Comparison of ENCODE assay signal across 19 cellular contexts in the genomic region with DNA sequence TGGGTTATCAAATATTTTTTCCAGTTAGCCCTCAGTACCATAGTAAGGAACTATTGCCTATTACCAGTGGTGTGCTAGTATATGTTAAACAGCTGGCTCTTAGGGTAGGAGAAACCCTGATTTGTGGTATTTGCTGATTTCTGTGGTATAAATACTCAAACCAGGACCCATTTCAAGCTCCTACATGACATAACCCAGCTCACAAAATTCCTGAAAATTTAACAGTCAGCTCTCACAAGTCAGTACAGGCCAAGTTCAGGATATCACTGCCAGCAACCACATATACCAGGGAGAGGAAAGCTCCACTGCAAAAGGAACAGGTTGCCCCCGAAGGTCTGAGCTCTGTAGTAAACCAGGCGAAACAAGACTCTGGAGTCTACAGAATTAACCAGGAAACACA.
A peak's percentile ranks its signal among the peaks of the same experiment; 100 is the strongest.
DNase-seq lines count a peak whose midpoint lies in the region; ATAC-seq, FAIRE-seq and TF ChIP-seq lines count a peak whose summit lies in the region.
"Had no signal": no experiment of that assay in that cellular context is flagged by ENCODE, and none has a peak within 500 bp of the region (broad histone marks: within the 10 kb centered on the region; RNA-seq: fewer than 3 reads in every experiment).

No MANE protein-coding gene starts in this region.

- H3K27me3 Mint-ChIP-seq in MCF 10A (ENCODE audit: insufficient read depth, unreplicated experiment) = no peaks in the 10 kb centered on the region
- H3K27me3 Mint-ChIP-seq: CD4-positive, alpha-beta T cell; type B pancreatic cell had no signal

- intact Hi-C loops in MCF 10A (cut with micrococcal nuclease) (no loop called here), mucosa of descending colon (cut with DNase I, micrococcal nuclease) (no loop called here)

- H2BK5ac ChIP-seq in mesendoderm (ENCODE audit: low read length) = no peak overlapping the region

- no peak for TF ChIP-seq RAD21 in A549 (conservative IDR thresholded peaks at IDR 0.05 in 1 of 2, IDR thresholded peaks at IDR 0.05 in 1 of 2)

- no peak overlapping the region for H4K8ac ChIP-seq in mesendoderm (ENCODE audit: low read depth, low read length)

- H3K4me3 ChIP-seq in A549 (no peak overlapping the region), mesendoderm (ENCODE audit: low read length) (no peak overlapping the region), mucosa of descending colon (no peak overlapping the region)

- H3K9me3 ChIP-seq in A549 = peaks cover 32% of the 10 kb centered on the region
- H3K9me3 ChIP-seq in mucosa of descending colon = no peaks in the 10 kb centered on the region

- H3K27me3 ChIP-seq in mesendoderm (ENCODE audit: insufficient read depth, low read length, poor library complexity) = no peaks in the 10 kb centered on the region

- peak overlapping the region; percentile 28 for H3K27ac Mint-ChIP-seq in MCF 10A (ENCODE audit: low read depth, unreplicated experiment)
- H3K27ac Mint-ChIP-seq: CD4-positive, alpha-beta T cell had no signal

- 78% methylated on average over 2 of the region's 2 CpGs for WGBS in A549 (ENCODE audit: missing lambda C conversion rate)
- no CpG with 5 or more reads among the region's 2 CpGs for WGBS in mesendoderm (ENCODE audit: extremely low coverage, insufficient coverage, low lambda C conversion rate)

- H3K27ac ChIP-seq in A549 = peak overlapping the region; percentile 85 to 91
- H3K27ac ChIP-seq in mesendoderm (ENCODE audit: low read depth, low read length) = peak overlapping the region; percentile 16

- DNase-seq in A549 (ENCODE audit: low read depth in 1 of 2, low spot score in 1 of 2) = no peak
- peak; percentile 56 for DNase-seq in NCI-H146 treated with DMSO at 0.1 percent for 48 hours (lab: John Stamatoyannopoulos, UW; ENCODE audit: unreplicated experiment)
- no peak for DNase-seq in MCF 10A (ENCODE audit: unreplicated experiment)
- no peak for DNase-seq in mesendoderm
- DNase-seq in mucosa of descending colon = no peak
- DNase-seq in GM19240 (ENCODE audit: insufficient read length, low spot score) = no peak
- no peak for DNase-seq in NCI-H2171 treated with DMSO at 0.1 percent for 48 hours (lab: John Stamatoyannopoulos, UW)
- DNase-seq in activated CD4-positive, alpha-beta T cell treated with anti-CD3 and anti-CD28 coated beads for 1 hour = no peak
- DNase-seq: activated CD4-positive, alpha-beta T cell treated with anti-CD3 and anti-CD28 coated beads for 48 hours; activated CD8-positive, alpha-beta memory T cell treated with anti-CD3 and anti-CD28 coated beads, Interleukin-2, amount 50 U/mL, for 48 hours; activated gamma-delta T cell; CD4-positive, alpha-beta T cell; retina; stimulated activated naive CD4-positive, alpha-beta T cell treated with Interleukin-2 at 50 U/mL for 16 hours had no signal

- no peak for TF ChIP-seq POLR2A in A549 (IDR thresholded peaks at IDR 0.05; ENCODE audit: low read length)

- H3K4me1 ChIP-seq in A549 (peaks cover 22% of the 10 kb centered on the region), mesendoderm (ENCODE audit: control insufficient read depth, low read depth, low read length) (no peaks in the 10 kb centered on the region), mucosa of descending colon (ENCODE audit: low read depth) (no peaks in the 10 kb centered on the region)

- no peak overlapping the region for H3K23ac ChIP-seq in mesendoderm (ENCODE audit: low read length)

- H3K36me3 Mint-ChIP-seq in MCF 10A (ENCODE audit: insufficient read depth, unreplicated experiment) = no peaks in the 10 kb centered on the region
- H3K36me3 Mint-ChIP-seq: type B pancreatic cell had no signal

- H2AK5ac ChIP-seq in mesendoderm (ENCODE audit: low read length) = no peak overlapping the region

- POLR2A ChIA-PET in A549 (lab: Yijun Ruan, JAX) (no interaction called here), MCF 10A (lab: Yijun Ruan, JAX) (interaction anchor here (0.6 kb wide), 1 partner anchor 54 kb away, joined by 3 read pairs; no protein-coding TSS in a partner anchor)

- peak overlapping the region; percentile 27 for H3K56ac ChIP-seq in mesendoderm (ENCODE audit: low read length)

- FAIRE-seq in A549 (lab: Jason Lieb, UNC) = no peak
- FAIRE-seq: endometrium, frontal cortex, GM18507 had no signal

- H3K4me3 Mint-ChIP-seq in MCF 10A (ENCODE audit: unreplicated experiment) = no peak overlapping the region
- H3K4me3 Mint-ChIP-seq: CD4-positive, alpha-beta T cell; type B pancreatic cell had no signal

- H3K9me3 Mint-ChIP-seq in MCF 10A (ENCODE audit: unreplicated experiment) = no peaks in the 10 kb centered on the region

- H3K79me1 ChIP-seq in mesendoderm (ENCODE audit: low read length) = no peaks in the 10 kb centered on the region

- TF ChIP-seq CTCF in A549 (IDR thresholded peaks at IDR 0.05) (no peak), MCF 10A (IDR thresholded peaks at IDR 0.05; ENCODE audit: unreplicated experiment) (no peak), mucosa of descending colon (IDR thresholded peaks at IDR 0.05) (no peak)

- H3K36me3 ChIP-seq in mesendoderm (ENCODE audit: control insufficient read depth, insufficient read depth, low read length) (no peaks in the 10 kb centered on the region), mucosa of descending colon (ENCODE audit: low read depth) (no peaks in the 10 kb centered on the region)

- no peak overlapping the region for H4K5ac ChIP-seq in mesendoderm (ENCODE audit: low read length)

- no peak overlapping the region for H3K4me2 ChIP-seq in A549
- H3K4me2 ChIP-seq in mesendoderm (ENCODE audit: low read length) = no peak overlapping the region

- H3K79me2 ChIP-seq in mesendoderm (ENCODE audit: control insufficient read depth, insufficient read depth, low read length) = no peaks in the 10 kb centered on the region

- peak overlapping the region; percentile 78 for H2BK15ac ChIP-seq in mesendoderm (replicated peaks; ENCODE audit: low read depth)

- CTCF ChIA-PET in A549 (lab: Yijun Ruan, JAX) (interaction anchor here (0.8 kb wide), 1 partner anchor 8 kb away, joined by 3 read pairs; no protein-coding TSS in a partner anchor), MCF 10A (lab: Yijun Ruan, JAX) (interaction anchor here (0.6 to 0.7 kb wide), 2 partner anchors 121 to 1885 kb away, joined by 3 to 4 read pairs; no protein-coding TSS in a partner anchor)

- no peak overlapping the region for H2BK120ac ChIP-seq in mesendoderm (ENCODE audit: low read depth, low read length)

- BruUV-seq in MCF 10A (replicated peaks; lab: Mats Ljungman, UMichigan) = no TSS peak

- H3K4ac ChIP-seq in mesendoderm (ENCODE audit: low read depth, low read length) = no peak overlapping the region

- H3K4me1 Mint-ChIP-seq in MCF 10A (ENCODE audit: insufficient read depth, unreplicated experiment) = no peaks in the 10 kb centered on the region

- ATAC-seq in A549 (no peak), mucosa of descending colon (no peak)
- ATAC-seq: SK-N-SH treated with all-trans-retinoic acid at 6 μM for 48 hours had no signal

- H3K18ac ChIP-seq in mesendoderm (ENCODE audit: low read length) = peak overlapping the region; percentile 87

- no peak overlapping the region for H3K9ac ChIP-seq in mesendoderm (ENCODE audit: low read length)

- no peak for TF ChIP-seq EP300 in A549 (IDR thresholded peaks at IDR 0.05)

TF ChIP-seq in A549, 52 proteins besides CTCF, POLR2A, EP300 and RAD21:
- TF ChIP-seq ZFP36 (IDR thresholded peaks at IDR 0.05; ENCODE audit: borderline replicate concordance, partially characterized antibody) = no peak
- TF ChIP-seq HDAC2 (IDR thresholded peaks at IDR 0.05) = no peak
- no peak for TF ChIP-seq HEYL (CRISPR knock-in tag; IDR thresholded peaks at IDR 0.05)
- TF ChIP-seq, protein P1, sequence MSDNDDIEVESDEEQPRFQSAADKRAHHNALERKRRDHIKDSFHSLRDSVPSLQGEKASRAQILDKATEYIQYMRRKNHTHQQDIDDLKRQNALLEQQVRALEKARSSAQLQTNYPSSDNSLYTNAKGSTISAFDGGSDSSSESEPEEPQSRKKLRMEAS (IDR thresholded peaks at IDR 0.05) = no peak
- no peak for TF ChIP-seq BHLHE40 (IDR thresholded peaks at IDR 0.05; ENCODE audit: low read depth, low read length)
- no peak for TF ChIP-seq PHF8 (IDR thresholded peaks at IDR 0.05; ENCODE audit: borderline replicate concordance, low read depth)
- TF ChIP-seq CEBPB (IDR thresholded peaks at IDR 0.05) = no peak
- TF ChIP-seq RARB (CRISPR knock-in tag; IDR thresholded peaks at IDR 0.05) = no peak
- TF ChIP-seq USF2 (IDR thresholded peaks at IDR 0.05) = no peak
- no peak for TF ChIP-seq NR3C1 (IDR thresholded peaks at IDR 0.05)
- TF ChIP-seq ZNF302 (CRISPR knock-in tag; IDR thresholded peaks at IDR 0.05) = no peak
- TF ChIP-seq NFE2L2 (conservative IDR thresholded peaks at IDR 0.05; ENCODE audit: low read length) = no peak
- TF ChIP-seq GATA3 (IDR thresholded peaks at IDR 0.05; ENCODE audit: borderline replicate concordance) = no peak
